29 cellular contexts compared by ENCODE assay signal in genomic region chr6:48912503-48912902, GRCh38.
"Had no signal": no experiment of that assay in that cellular context is flagged by ENCODE, and none has a peak within 500 bp of the region (broad histone marks: within the 10 kb centered on the region; RNA-seq: fewer than 3 reads in every experiment).

No MANE protein-coding gene starts in this region.

- H3K27me3 ChIP-seq: colonic mucosa, esophagus muscularis mucosa, esophagus squamous epithelium, foreskin keratinocyte, gastrocnemius medialis, gastroesophageal sphincter, heart left ventricle, heart right ventricle had no signal

- FAIRE-seq: colon, endometrium, endothelial cell of umbilical vein, frontal cortex had no signal

- H3K27ac Mint-ChIP-seq: dendritic cell treated with granulocyte-macrophage colony-stimulating factor and Interleukin-4, amounts not matched to agents 40 ng/mL and 50 ng/mL, for 4 days; effector memory CD8-positive, alpha-beta T cell; endodermal cell had no signal

- H3K27me3 Mint-ChIP-seq: dendritic cell treated with granulocyte-macrophage colony-stimulating factor and Interleukin-4, amounts not matched to agents 40 ng/mL and 50 ng/mL, for 4 days; effector memory CD8-positive, alpha-beta T cell had no signal

- H3K27ac ChIP-seq: colonic mucosa, coronary artery, dorsolateral prefrontal cortex, epithelial cell of prostate, esophagus muscularis mucosa, esophagus squamous epithelium, foreskin keratinocyte, gastrocnemius medialis, gastroesophageal sphincter, heart left ventricle, heart right ventricle had no signal

- DNase-seq: colonic mucosa; cortex of kidney; dermis blood vessel endothelial cell; dorsolateral prefrontal cortex; effector CD4-positive, alpha-beta T cell; effector CD8-positive, alpha-beta T cell; effector memory CD4-positive, alpha-beta T cell; effector memory CD8-positive, alpha-beta T cell; endodermal cell; erythroblast; esophagus squamous epithelium; foreskin fibroblast; foreskin keratinocyte; foreskin melanocyte; gastrocnemius medialis; glutamatergic neuron; head of caudate nucleus; heart left ventricle; heart right ventricle had no signal

- H3K36me3 ChIP-seq: colonic mucosa, esophagus muscularis mucosa, esophagus squamous epithelium, gastrocnemius medialis, gastroesophageal sphincter, heart left ventricle, heart right ventricle had no signal

- H3K4me3 Mint-ChIP-seq: dendritic cell treated with granulocyte-macrophage colony-stimulating factor and Interleukin-4, amounts not matched to agents 40 ng/mL and 50 ng/mL, for 4 days; effector memory CD8-positive, alpha-beta T cell; endodermal cell had no signal

- H3K4me3 ChIP-seq: colonic mucosa, coronary artery, dorsolateral prefrontal cortex, esophagus muscularis mucosa, esophagus squamous epithelium, gastrocnemius medialis, gastroesophageal sphincter, heart left ventricle, heart right ventricle had no signal

- ATAC-seq: effector memory CD8-positive, alpha-beta T cell; esophagus mucosa; foreskin keratinocyte; gastrocnemius medialis; gastroesophageal sphincter; heart left ventricle; heart right ventricle had no signal

- H3K9me3 ChIP-seq: colonic mucosa, esophagus muscularis mucosa, esophagus squamous epithelium, gastrocnemius medialis, gastroesophageal sphincter had no signal

- H3K4me1 ChIP-seq: colonic mucosa, esophagus muscularis mucosa, esophagus squamous epithelium, foreskin keratinocyte, gastrocnemius medialis, gastroesophageal sphincter, heart left ventricle, heart right ventricle had no signal
